8 cellular contexts compared by ENCODE assay signal in the genomic region with DNA sequence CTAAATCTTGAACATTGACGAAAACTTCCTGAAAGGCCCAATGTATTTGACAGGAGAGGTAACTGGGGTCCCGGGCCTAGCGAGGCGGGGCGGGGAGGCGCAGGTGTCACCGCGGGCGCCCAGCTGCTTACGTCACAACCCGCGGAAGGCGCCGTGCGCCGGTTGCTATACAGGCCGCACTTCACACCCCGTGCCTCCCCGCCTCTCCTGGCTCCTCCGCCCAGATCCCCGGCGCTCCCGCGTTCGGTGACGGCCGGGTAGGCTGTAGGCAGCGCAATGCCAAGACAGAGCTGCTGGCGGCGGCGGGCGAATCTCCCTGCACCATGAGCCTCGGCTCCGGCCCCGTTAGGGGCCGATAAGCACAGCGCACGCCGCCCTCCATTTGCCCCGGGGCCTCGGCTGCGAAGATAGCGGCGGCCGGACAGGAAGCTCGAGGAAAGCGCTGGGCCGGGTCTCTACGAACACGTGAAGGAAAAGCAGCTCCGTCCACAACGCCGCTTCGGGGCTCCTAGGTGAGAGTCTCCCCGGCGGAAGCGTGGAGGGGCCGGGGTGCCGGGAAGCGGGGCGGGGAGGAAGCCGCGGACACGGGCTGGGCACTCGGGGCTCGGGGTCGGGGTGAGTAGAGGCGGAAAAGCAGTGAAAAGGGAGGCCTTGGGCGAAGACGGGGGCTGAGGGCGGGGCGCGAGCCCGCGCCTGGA. TPM values are rescaled to one million over a fixed set of nuclear protein-coding genes. Genes with fewer than 3 reads are reported as not detected.
A peak's percentile ranks its signal among the peaks of the same experiment; 100 is the strongest.
DNase-seq lines count a peak whose midpoint lies in the region; ATAC-seq and FAIRE-seq lines count a peak whose summit lies in the region.

A gene with protein sequence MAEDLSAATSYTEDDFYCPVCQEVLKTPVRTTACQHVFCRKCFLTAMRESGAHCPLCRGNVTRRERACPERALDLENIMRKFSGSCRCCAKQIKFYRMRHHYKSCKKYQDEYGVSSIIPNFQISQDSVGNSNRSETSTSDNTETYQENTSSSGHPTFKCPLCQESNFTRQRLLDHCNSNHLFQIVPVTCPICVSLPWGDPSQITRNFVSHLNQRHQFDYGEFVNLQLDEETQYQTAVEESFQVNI (plus strand): TSS at position 151 of the 698 bp plus-strand sequence. CDS start 903 bp downstream, outside the sequence.

- H3K4me3 ChIP-seq in endocrine pancreas (ENCODE audit: control insufficient read depth, insufficient read depth, low read length), result peak within 1 kb of the TSS; percentile 62

- H3K9me3 ChIP-seq in endocrine pancreas (ENCODE audit: control insufficient read depth, low read length), result no peaks in the 10 kb centered on the region

- peak; percentile 53 for ATAC-seq in GM21367 (IDR thresholded peaks at IDR 0.05; ENCODE audit: unreplicated experiment)

- H3K9ac ChIP-seq in endocrine pancreas (ENCODE audit: control insufficient read depth, insufficient read depth, low read length), result peak within 1 kb of the TSS; percentile 95

- FAIRE-seq in HTR-8/SVneo (lab: Jason Lieb, UNC), result no peak

- DNase-seq in COLO668 (lab: John Stamatoyannopoulos, UW; ENCODE audit: unreplicated experiment) (peak; percentile 96), HTR-8/SVneo (ENCODE audit: insufficient read length, low spot score) (peak; percentile 61), NOMO-1 treated with DMSO at 0.1 percent for 48 hours (lab: John Stamatoyannopoulos, UW; ENCODE audit: unreplicated experiment) (peak; percentile 75), mesenteric fat pad (ENCODE audit: low spot score) (peak; percentile 95)
- peak; percentile 68 to 71 (median 69) for DNase-seq in activated CD8-positive, alpha-beta memory T cell treated with anti-CD3 and anti-CD28 coated beads for 48 hours (ENCODE audit: low read depth in 2 of 3, low spot score in 2 of 3)
- peak; percentile 66 for DNase-seq in stimulated activated CD8-positive, alpha-beta memory T cell treated with anti-CD3 and anti-CD28 coated beads, Interleukin-15, amount 100 ng/mL, for 24 hours (ENCODE audit: low read depth)

- H3K27me3 ChIP-seq in endocrine pancreas (ENCODE audit: control insufficient read depth, insufficient read depth, low read length), result no peaks in the 10 kb centered on the region

- peaks cover 21% of the 10 kb centered on the region for H3K4me1 ChIP-seq in endocrine pancreas (ENCODE audit: control insufficient read depth, insufficient read depth, low read length)

- H3K36me3 ChIP-seq in endocrine pancreas (ENCODE audit: control insufficient read depth, insufficient read depth, low read length), result no peaks in the 10 kb centered on the region

RNA-seq across cellular contexts. Expression of the gene that starts here (rescaled TPM):
- total RNA-seq in mesenteric fat pad, result 23.0 TPM

Comparison
In these comparisons a context has a peak if more than half of its experiments do, and no peak if none do; other contexts are left out.
1. Peak in every context shown above with its lines: DNase-seq, ATAC-seq and H3K4me3 ChIP-seq.